8 cellular contexts compared by ENCODE assay signal in genomic region chr1:155609515-155610256, GRCh38. TPM values are rescaled to one million over a fixed set of nuclear protein-coding genes. Genes with fewer than 3 reads are reported as not detected.
DNase-seq lines count a peak whose midpoint lies in the region; ATAC-seq and TF ChIP-seq lines count a peak whose summit lies in the region.

TSS of gene MSTO1 (plus strand) at chr1:155610218. CDS start at chr1:155610249, 31 bp downstream.

- peaks cover 10% of the 10 kb centered on the region for H3K4me1 Mint-ChIP-seq in activated naive CD8-positive, alpha-beta T cell (ENCODE audit: low read depth)

- H3K36me3 Mint-ChIP-seq in activated naive CD8-positive, alpha-beta T cell: peaks cover 2% of the 10 kb centered on the region

- H3K27me3 ChIP-seq in osteoblast (ENCODE audit: insufficient read depth, low read length) (no peaks in the 10 kb centered on the region), thoracic aorta (replicated peaks; ENCODE audit: insufficient read depth) (no peaks in the 10 kb centered on the region)

- TF ChIP-seq CTCF in GM10248 (IDR thresholded peaks at IDR 0.05; ENCODE audit: control extremely low read depth, extremely low read depth, low read depth, missing control alignments) (no peak), osteoblast (IDR thresholded peaks at IDR 0.05; ENCODE audit: extremely low read depth, low read depth, low read length) (no peak), thoracic aorta (IDR thresholded peaks at IDR 0.05) (no peak)

- H2AFZ ChIP-seq in osteoblast (ENCODE audit: low read length): peak within 1 kb of the TSS; percentile 67

- no peaks in the 10 kb centered on the region for H3K27me3 Mint-ChIP-seq in activated naive CD8-positive, alpha-beta T cell

- H3K4me3 ChIP-seq in osteoblast (ENCODE audit: insufficient read depth, low read length) (peak within 1 kb of the TSS; percentile 72), thoracic aorta (peak within 1 kb of the TSS; percentile 72)

- peaks cover 9% of the 10 kb centered on the region for H3K36me3 ChIP-seq in osteoblast (ENCODE audit: insufficient read depth, low read length)
- peaks cover 5% of the 10 kb centered on the region for H3K36me3 ChIP-seq in thoracic aorta

- H3K4me1 ChIP-seq in osteoblast (ENCODE audit: insufficient read depth, low read length): no peaks in the 10 kb centered on the region
- peaks cover 0 to 3% of the 10 kb centered on the region in 2 donors for H3K4me1 ChIP-seq in thoracic aorta (ENCODE audit: control insufficient read depth in 1 of 2, low read depth in 2 of 2)

- CTCF ChIA-PET in GM10248 (lab: Yijun Ruan, JAX): interaction anchor here (1.2 to 1.5 kb wide), 4 partner anchors 11 to 359 kb away, joined by 3 to 6 read pairs (median 4); no protein-coding TSS in a partner anchor

- H3K27ac ChIP-seq in osteoblast (ENCODE audit: low read depth, low read length): peak within 1 kb of the TSS; percentile 48
- peak within 1 kb of the TSS; percentile 50 to 74 for H3K27ac ChIP-seq in thoracic aorta

- H3K4me2 ChIP-seq in osteoblast (ENCODE audit: insufficient read depth, low read length): peak within 1 kb of the TSS; percentile 73

- no peaks in the 10 kb centered on the region for H3K9me3 Mint-ChIP-seq in activated naive CD8-positive, alpha-beta T cell (ENCODE audit: low read depth)

- ATAC-seq in HG02623 (IDR thresholded peaks at IDR 0.05; ENCODE audit: unreplicated experiment): peak; percentile 87
- ATAC-seq in thoracic aorta (ENCODE audit: insufficient number of reproducible peaks, low FRiP score, low read depth): peak; percentile 98

- POLR2A ChIA-PET in GM10248 (lab: Yijun Ruan, JAX): interaction anchor here (0.5 kb wide), 1 partner anchor 73 kb away, joined by 3 read pairs; no protein-coding TSS in a partner anchor

- H3K9me3 ChIP-seq in osteoblast (ENCODE audit: low read depth, low read length): no peaks in the 10 kb centered on the region
- H3K9me3 ChIP-seq in thoracic aorta: no peaks in the 10 kb centered on the region

- peak within 1 kb of the TSS; percentile 99 for H3K27ac Mint-ChIP-seq in activated naive CD8-positive, alpha-beta T cell

- no peaks in the 10 kb centered on the region for H3K79me2 ChIP-seq in osteoblast (ENCODE audit: insufficient read depth, low read length)

- H3K4me3 Mint-ChIP-seq in activated naive CD8-positive, alpha-beta T cell: peak within 1 kb of the TSS; percentile 93

- DNase-seq in GM10248 (ENCODE audit: extremely low spot score) (peak; percentile 93), NCI-H1105 (lab: John Stamatoyannopoulos, UW) (peak; percentile 93), SKM-1 treated with dmso at 0.1 percent for 144 hours (lab: John Stamatoyannopoulos, UW; ENCODE audit: unreplicated experiment) (peak; percentile 99), glomerular visceral epithelial cell (ENCODE audit: extremely low spot score) (peak; percentile 97), osteoblast (ENCODE audit: insufficient read length, low spot score, missing footprints) (peak; percentile 97), thoracic aorta (ENCODE audit: low spot score) (peak; percentile 98)

- no peaks in the 10 kb centered on the region for H4K20me1 ChIP-seq in osteoblast (ENCODE audit: insufficient read depth, low read length)

RNA-seq across cellular contexts. Expression of gene MSTO1, which starts in this region (rescaled TPM):
- 25.3 and 28.6 TPM in 2 replicates for total RNA-seq in osteoblast
- total RNA-seq in thoracic aorta: 10 to 100 TPM; 15.0 to 25.7 TPM

Comparison
In these comparisons a context has a peak if more than half of its experiments do, and no peak if none do; other contexts are left out.
1. Peak in every context shown above with its lines: DNase-seq, ATAC-seq, H3K4me3 ChIP-seq and H3K27ac ChIP-seq.